16 cellular contexts compared by ENCODE assay signal in the genomic region with DNA sequence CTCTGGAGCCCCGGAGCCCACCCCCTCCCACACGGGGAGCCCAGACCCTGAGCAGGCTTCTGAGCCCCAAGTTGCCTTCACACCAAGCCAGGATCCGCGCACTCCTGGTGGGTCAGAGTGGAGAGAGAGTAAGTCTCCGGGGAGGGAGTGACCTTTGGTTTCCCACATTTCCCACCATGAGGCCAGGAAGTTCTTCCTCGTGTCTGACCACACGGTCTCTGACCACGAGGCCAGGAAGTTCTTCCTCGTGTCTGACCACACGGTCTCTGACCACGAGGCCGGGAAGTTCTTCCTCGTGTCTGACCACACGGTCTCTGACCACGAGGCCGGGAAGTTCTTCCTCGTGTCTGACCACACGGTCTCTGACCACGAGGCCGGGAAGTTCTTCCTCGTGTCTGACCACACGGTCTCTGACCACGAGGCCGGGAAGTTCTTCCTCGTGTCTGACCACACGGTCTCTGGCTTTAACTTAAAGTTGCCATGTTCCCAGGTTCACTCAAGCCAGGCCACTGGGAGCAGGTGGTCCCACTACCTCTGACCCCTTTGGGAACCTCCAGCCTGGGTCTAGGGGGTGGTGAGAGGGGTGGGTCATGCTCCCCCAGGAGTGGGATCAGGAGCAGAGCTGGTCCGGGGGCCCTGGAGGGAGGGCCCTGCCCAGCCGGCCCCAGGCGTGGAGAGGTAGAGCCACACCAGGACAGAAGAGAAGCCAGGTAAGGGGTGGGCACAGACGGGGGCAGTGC. TPM values are rescaled to one million over a fixed set of nuclear protein-coding genes. Genes with fewer than 3 reads are reported as not detected.
"Had no signal": no experiment of that assay in that cellular context is flagged by ENCODE, and none has a peak within 500 bp of the region (broad histone marks: within the 10 kb centered on the region; RNA-seq: fewer than 3 reads in every experiment).

No MANE protein-coding gene starts in this region.

RNA-seq across cellular contexts. Expression of a gene that starts 13.1 kb away (rescaled TPM):
- total RNA-seq: activated B cell treated with CpG ODN at 0.5 μM for 24 hours; activated CD4-positive, alpha-beta memory T cell treated with anti-CD3 and anti-CD28 coated beads for 36 hours; activated CD4-positive, alpha-beta T cell treated with anti-CD3 and anti-CD28 coated beads, Interleukin-2, amount 10 ng/mL, durations not matched to agents 24 days and 14 days; activated CD8-positive, alpha-beta memory T cell treated with anti-CD3 and anti-CD28 coated beads for 36 hours; activated T-cell treated with anti-CD3 and anti-CD28 coated beads, Interleukin-2, amount 50 U/mL, for 4 hours; activated T-helper 1 cell treated with anti-CD3 and anti-CD28 coated beads, Interleukin-12 subunit alpha, Interleukin-12 subunit beta, Interleukin-2, Interleukin-4 antibody, amounts not matched to agents 30 ng/mL and 10 ng/mL and 1 ng/mL, durations not matched to agents 14 hours and 24 hours and 36 hours; body of pancreas; breast epithelium had no signal

RNA-seq across cellular contexts. Expression of a gene that starts 51.8 kb away (rescaled TPM):
- total RNA-seq: activated B cell treated with CpG ODN at 0.5 μM for 24 hours; activated CD4-positive, alpha-beta memory T cell treated with anti-CD3 and anti-CD28 coated beads for 36 hours; activated CD4-positive, alpha-beta T cell treated with anti-CD3 and anti-CD28 coated beads, Interleukin-2, amount 10 ng/mL, durations not matched to agents 24 days and 14 days; activated CD8-positive, alpha-beta memory T cell treated with anti-CD3 and anti-CD28 coated beads for 36 hours; activated CD8-positive, alpha-beta T cell treated with anti-CD3 and anti-CD28 coated beads for 36 hours; activated naive CD4-positive, alpha-beta T cell treated with anti-CD3 and anti-CD28 coated beads for 36 hours; activated naive CD4-positive, alpha-beta T cell treated with anti-CD3 and anti-CD28 coated beads, Interleukin-2, amount 50 U/mL, for 72 hours; activated naive CD8-positive, alpha-beta T cell treated with anti-CD3 and anti-CD28 coated beads for 36 hours; activated T-cell treated with anti-CD3 and anti-CD28 coated beads, Interleukin-2, amount 50 U/mL, for 4 hours; activated T-cell treated with anti-CD3 and anti-CD28 coated beads, Interleukin-2, amount 50 U/mL, for 72 hours; activated T-helper 1 cell treated with anti-CD3 and anti-CD28 coated beads, Interleukin-12 subunit alpha, Interleukin-12 subunit beta, Interleukin-2, Interleukin-4 antibody, amounts not matched to agents 30 ng/mL and 10 ng/mL and 1 ng/mL, durations not matched to agents 14 hours and 24 hours and 36 hours; activated T-helper 17 cell treated with anti-CD3 and anti-CD28 coated beads, Interleukin-2, amount 50 U/mL, for 72 hours; aorta; body of pancreas; breast epithelium; cardiac septum had no signal
- polyA plus RNA-seq: aorta had no signal

RNA-seq across cellular contexts. Expression of a gene that starts 55.0 kb away (rescaled TPM):
- total RNA-seq: activated B cell treated with CpG ODN at 0.5 μM for 24 hours; activated CD4-positive, alpha-beta memory T cell treated with anti-CD3 and anti-CD28 coated beads for 36 hours; activated CD4-positive, alpha-beta T cell treated with anti-CD3 and anti-CD28 coated beads, Interleukin-2, amount 10 ng/mL, durations not matched to agents 24 days and 14 days; activated CD8-positive, alpha-beta memory T cell treated with anti-CD3 and anti-CD28 coated beads for 36 hours; activated CD8-positive, alpha-beta T cell treated with anti-CD3 and anti-CD28 coated beads for 36 hours; activated naive CD4-positive, alpha-beta T cell treated with anti-CD3 and anti-CD28 coated beads for 36 hours; activated naive CD4-positive, alpha-beta T cell treated with anti-CD3 and anti-CD28 coated beads, Interleukin-2, amount 50 U/mL, for 72 hours; activated naive CD8-positive, alpha-beta T cell treated with anti-CD3 and anti-CD28 coated beads for 36 hours; activated T-cell treated with anti-CD3 and anti-CD28 coated beads, Interleukin-2, amount 50 U/mL, for 4 hours; activated T-cell treated with anti-CD3 and anti-CD28 coated beads, Interleukin-2, amount 50 U/mL, for 72 hours; activated T-helper 1 cell treated with anti-CD3 and anti-CD28 coated beads, Interleukin-12 subunit alpha, Interleukin-12 subunit beta, Interleukin-2, Interleukin-4 antibody, amounts not matched to agents 30 ng/mL and 10 ng/mL and 1 ng/mL, durations not matched to agents 14 hours and 24 hours and 36 hours; activated T-helper 17 cell treated with anti-CD3 and anti-CD28 coated beads, Interleukin-2, amount 50 U/mL, for 72 hours; aorta; body of pancreas; breast epithelium had no signal
- polyA plus RNA-seq: aorta had no signal
